Comparison of ENCODE assay signal across 1 cellular context in genomic region chr2:152650768-152651371, GRCh38.
TF ChIP-seq lines count a peak whose summit lies in the region.

No MANE protein-coding gene starts in this region.

TF ChIP-seq in K562, 482 proteins besides CTCF, POLR2A, EP300 and RAD21 (continued from another document):
- TF ChIP-seq POLR2AphosphoS5 (IDR thresholded peaks at IDR 0.05; ENCODE audit: control insufficient read depth, insufficient read depth, low read depth, low read length) (peak; percentile 55; the same call in 1 of the 2 replicates), HDAC6 (IDR thresholded peaks at IDR 0.05; ENCODE audit: low read depth, low read length) (no peak), BCOR (IDR thresholded peaks at IDR 0.05) (no peak), FOXJ3 (CRISPR knock-in tag; IDR thresholded peaks at IDR 0.05) (no peak)
- TF ChIP-seq, protein P1, sequence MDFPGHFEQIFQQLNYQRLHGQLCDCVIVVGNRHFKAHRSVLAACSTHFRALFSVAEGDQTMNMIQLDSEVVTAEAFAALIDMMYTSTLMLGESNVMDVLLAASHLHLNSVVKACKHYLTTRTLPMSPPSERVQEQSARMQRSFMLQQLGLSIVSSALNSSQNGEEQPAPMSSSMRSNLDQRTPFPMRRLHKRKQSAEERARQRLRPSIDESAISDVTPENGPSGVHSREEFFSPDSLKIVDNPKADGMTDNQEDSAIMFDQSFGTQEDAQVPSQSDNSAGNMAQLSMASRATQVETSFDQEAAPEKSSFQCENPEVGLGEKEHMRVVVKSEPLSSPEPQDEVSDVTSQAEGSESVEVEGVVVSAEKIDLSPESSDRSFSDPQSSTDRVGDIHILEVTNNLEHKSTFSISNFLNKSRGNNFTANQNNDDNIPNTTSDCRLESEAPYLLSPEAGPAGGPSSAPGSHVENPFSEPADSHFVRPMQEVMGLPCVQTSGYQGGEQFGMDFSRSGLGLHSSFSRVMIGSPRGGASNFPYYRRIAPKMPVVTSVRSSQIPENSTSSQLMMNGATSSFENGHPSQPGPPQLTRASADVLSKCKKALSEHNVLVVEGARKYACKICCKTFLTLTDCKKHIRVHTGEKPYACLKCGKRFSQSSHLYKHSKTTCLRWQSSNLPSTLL (IDR thresholded peaks at IDR 0.05): no peak
